ENCODE assay signal across 28 cellular contexts in genomic region chr12:67671419-67671818, GRCh38. TPM values are rescaled to one million over a fixed set of nuclear protein-coding genes. Genes with fewer than 3 reads are reported as not detected.
DNase-seq lines count a peak whose midpoint lies in the region; ATAC-seq, FAIRE-seq and TF ChIP-seq lines count a peak whose summit lies in the region.
"Had no signal": no experiment of that assay in that cellular context is flagged by ENCODE, and none has a peak within 500 bp of the region (broad histone marks: within the 10 kb centered on the region; RNA-seq: fewer than 3 reads in every experiment).

No MANE protein-coding gene starts in this region.

- no peaks in the 10 kb centered on the region for H3K27me3 Mint-ChIP-seq in astrocyte (ENCODE audit: low read depth, unreplicated experiment)

- 73 to 74% methylated on average over 2 of the region's 2 CpGs for WGBS in heart right ventricle, 2 donors
- 58 to 59% methylated on average over 2 of the region's 2 CpGs for WGBS in body of pancreas, 2 donors
- WGBS in gastroesophageal sphincter (ENCODE audit: low coverage in 1 of 2), 2 donors: 45 to 81% methylated on average over 1 to 2 of the region's 2 CpGs

- H3K36me3 Mint-ChIP-seq in astrocyte (ENCODE audit: low read depth, unreplicated experiment): peaks cover 15% of the 10 kb centered on the region

- H3K27me3 ChIP-seq in heart right ventricle: no peaks in the 10 kb centered on the region
- H3K27me3 ChIP-seq in astrocyte (ENCODE audit: insufficient read depth, low read length): no peaks in the 10 kb centered on the region
- H3K27me3 ChIP-seq in body of pancreas: no peaks in the 10 kb centered on the region
- no peaks in the 10 kb centered on the region for H3K27me3 ChIP-seq in gastroesophageal sphincter
- H3K27me3 ChIP-seq: BE2C, neutrophil, thyroid gland had no signal

- intact Hi-C loops in heart right ventricle (cut with DNase I): no loop called here
- intact Hi-C loops in left ventricle myocardium superior (cut with micrococcal nuclease): no loop called here
- intact Hi-C loops in body of pancreas (cut with DNase I): no loop called here

- H3K27ac Mint-ChIP-seq in astrocyte (ENCODE audit: unreplicated experiment): peak overlapping the region; percentile 50
- H3K27ac Mint-ChIP-seq: WTC11 had no signal

- FAIRE-seq in astrocyte (lab: Jason Lieb, UNC): no peak
- FAIRE-seq in HTR-8/SVneo (lab: Jason Lieb, UNC): no peak
- FAIRE-seq: A204.1, H1, HepG2, islet of Langerhans, RCC 7860 had no signal

- H4K20me1 ChIP-seq in astrocyte (ENCODE audit: insufficient read depth, low read length): peaks cover 4% of the 10 kb centered on the region

- H3K4me2 ChIP-seq in astrocyte (ENCODE audit: low read length): no peak overlapping the region

- ATAC-seq in heart right ventricle (peak in 1 of 8 donors; percentile 62), left ventricle myocardium superior (no peak), body of pancreas (no peak), gastroesophageal sphincter (no peak)
- ATAC-seq: HepG2; lower lobe of right lung; stimulated activated naive CD8-positive, alpha-beta T cell treated with anti-CD3 and anti-CD28 coated beads, Interleukin-15, Interleukin-2, amounts not matched to agents 100 U/mL and 50 U/mL, for 24 hours; WTC11 had no signal

- H3K27ac ChIP-seq in heart right ventricle (peak overlapping the region in 7 of 10 donors; percentile 14 to 54 (median 38)), astrocyte (ENCODE audit: low read depth, low read length) (peak overlapping the region; percentile 9), body of pancreas (peak overlapping the region in 2 of 4 donors; percentile 37 to 38), gastroesophageal sphincter (no peak overlapping the region)
- H3K27ac ChIP-seq: lower lobe of right lung, neutrophil, SK-N-MC, thyroid gland had no signal

- H3K4me1 ChIP-seq in heart right ventricle (peaks cover 6 to 58% (median 37%) of the 10 kb centered on the region in 9 donors), astrocyte (ENCODE audit: insufficient read depth, low read length) (peaks cover 11% of the 10 kb centered on the region), body of pancreas (peaks cover 16% of the 10 kb centered on the region), gastroesophageal sphincter (peaks cover 0 to 29% (median 2%) of the 10 kb centered on the region in 3 donors)
- H3K4me1 ChIP-seq: BE2C had no signal

- DNase-seq in heart right ventricle: no peak
- no peak for DNase-seq in left ventricle myocardium superior
- peak; percentile 81 for DNase-seq in astrocyte (ENCODE audit: low read depth)
- peak; percentile 32 for DNase-seq in kidney tubule cell (ENCODE audit: low spot score)
- DNase-seq in body of pancreas: no peak
- DNase-seq in HTR-8/SVneo (ENCODE audit: insufficient read length, low spot score): no peak
- no peak for DNase-seq in NCI-H2029 treated with DMSO at 0.1 percent for 48 hours (lab: John Stamatoyannopoulos, UW)
- DNase-seq: activated CD4-positive, alpha-beta T cell treated with anti-CD3 and anti-CD28 coated beads, Interleukin-2, amount 50 U/mL, for 4 hours; activated CD8-positive, alpha-beta memory T cell treated with anti-CD3 and anti-CD28 coated beads, Interleukin-2, amount 50 U/mL, for 48 hours; BE2C; COR-L47; dermis blood vessel endothelial cell; hypothalamus; lower lobe of right lung; NCI-H1105 treated with DMSO at 0.1 percent for 48 hours; retina; stimulated activated CD4-positive, alpha-beta T cell treated with anti-CD3 and anti-CD28 coated beads, Interleukin-4, amount 100 ng/mL, for 24 hours; stimulated activated naive CD8-positive, alpha-beta T cell treated with anti-CD3 and anti-CD28 coated beads, Interleukin-15, Interleukin-2, amounts not matched to agents 100 U/mL and 50 U/mL, for 24 hours; thyroid gland had no signal

- no peak overlapping the region for H3K9ac ChIP-seq in astrocyte (ENCODE audit: low read length)

- TF ChIP-seq POLR2A in body of pancreas (IDR thresholded peaks at IDR 0.05) (no peak), gastroesophageal sphincter (IDR thresholded peaks at IDR 0.05) (no peak)

- no peak for TF ChIP-seq EP300 in gastroesophageal sphincter (IDR thresholded peaks at IDR 0.05)

- peaks cover 33% of the 10 kb centered on the region for H3K4me1 Mint-ChIP-seq in astrocyte (ENCODE audit: low read depth, unreplicated experiment)
- H3K4me1 Mint-ChIP-seq: WTC11 had no signal

- peaks cover 20% of the 10 kb centered on the region for H3K9me3 Mint-ChIP-seq in astrocyte (ENCODE audit: unreplicated experiment)

- H3K36me3 ChIP-seq in heart right ventricle (no peaks in the 10 kb centered on the region), astrocyte (ENCODE audit: insufficient read depth, low read length) (no peaks in the 10 kb centered on the region), body of pancreas (replicated peaks in 1 of 2; ENCODE audit: insufficient read depth in 1 of 2, low read depth in 2 of 2) (no peaks in the 10 kb centered on the region), gastroesophageal sphincter (no peaks in the 10 kb centered on the region)
- H3K36me3 ChIP-seq: BE2C, lower lobe of right lung, neutrophil, thyroid gland had no signal

- H3K4me3 ChIP-seq in heart right ventricle: no peak overlapping the region
- H3K4me3 ChIP-seq in astrocyte (ENCODE audit: insufficient read depth, low read depth, low read length): no peak overlapping the region
- H3K4me3 ChIP-seq in body of pancreas: no peak overlapping the region
- H3K4me3 ChIP-seq in gastroesophageal sphincter: no peak overlapping the region
- H3K4me3 ChIP-seq: lower lobe of right lung, SK-N-MC, thyroid gland had no signal

- TF ChIP-seq CTCF in heart right ventricle (IDR thresholded peaks at IDR 0.05): no peak
- TF ChIP-seq CTCF in astrocyte (IDR thresholded peaks at IDR 0.05; ENCODE audit: insufficient read depth, low read depth, low read length): no peak
- no peak for TF ChIP-seq CTCF in body of pancreas (IDR thresholded peaks at IDR 0.05)
- no peak for TF ChIP-seq CTCF in gastroesophageal sphincter (IDR thresholded peaks at IDR 0.05)

- H3K4me3 Mint-ChIP-seq in astrocyte (ENCODE audit: unreplicated experiment): no peak overlapping the region
- H3K4me3 Mint-ChIP-seq: WTC11 had no signal

- peaks cover 0 to 15% (median 0%) of the 10 kb centered on the region in 11 donors for H3K9me3 ChIP-seq in heart right ventricle
- H3K9me3 ChIP-seq in astrocyte (ENCODE audit: insufficient read depth, low read depth, low read length): peaks cover 5% of the 10 kb centered on the region
- no peaks in the 10 kb centered on the region for H3K9me3 ChIP-seq in body of pancreas
- no peaks in the 10 kb centered on the region for H3K9me3 ChIP-seq in gastroesophageal sphincter
- H3K9me3 ChIP-seq: BE2C, lower lobe of right lung, neutrophil, thyroid gland had no signal

- no peak overlapping the region for H2AFZ ChIP-seq in astrocyte (ENCODE audit: low read depth, low read length)

- H3K79me2 ChIP-seq in astrocyte (ENCODE audit: insufficient read depth, low read length): peaks cover 4% of the 10 kb centered on the region

RNA-seq across cellular contexts. Expression of gene DYRK2, which starts 22.9 kb away (rescaled TPM):
- total RNA-seq in heart right ventricle (10 to 100 TPM; 30.0 to 55.8 (median 44.2) TPM), left ventricle myocardium superior (41.5 TPM), astrocyte (50.7 and 52.6 TPM in 2 replicates), body of pancreas (10 to 100 TPM; 15.6 to 19.8 TPM), gastroesophageal sphincter (10 to 100 TPM; 24.0 to 58.2 (median 32.2) TPM)
- 10 to 100 TPM in 1 of 2 donors, 1 to 10 TPM in 1; 6.4 to 10.1 TPM for polyA plus RNA-seq in heart right ventricle

Comparison
In these comparisons a context has a peak if more than half of its experiments do, and no peak if none do; other contexts are left out.
1. DNase-seq: peak in astrocyte (single experiment) and kidney tubule cell (single experiment); none in heart right ventricle (0 of 2), left ventricle myocardium superior (single experiment), body of pancreas (0 of 4), HTR-8/SVneo (single experiment) and NCI-H2029 treated with DMSO at 0.1 percent for 48 hours (single experiment).
2. H3K27ac ChIP-seq: peak in heart right ventricle (7 of 10) and astrocyte (single experiment); none in gastroesophageal sphincter (0 of 4).